Comparison of ENCODE assay signal across 1 cellular context in the genomic region with DNA sequence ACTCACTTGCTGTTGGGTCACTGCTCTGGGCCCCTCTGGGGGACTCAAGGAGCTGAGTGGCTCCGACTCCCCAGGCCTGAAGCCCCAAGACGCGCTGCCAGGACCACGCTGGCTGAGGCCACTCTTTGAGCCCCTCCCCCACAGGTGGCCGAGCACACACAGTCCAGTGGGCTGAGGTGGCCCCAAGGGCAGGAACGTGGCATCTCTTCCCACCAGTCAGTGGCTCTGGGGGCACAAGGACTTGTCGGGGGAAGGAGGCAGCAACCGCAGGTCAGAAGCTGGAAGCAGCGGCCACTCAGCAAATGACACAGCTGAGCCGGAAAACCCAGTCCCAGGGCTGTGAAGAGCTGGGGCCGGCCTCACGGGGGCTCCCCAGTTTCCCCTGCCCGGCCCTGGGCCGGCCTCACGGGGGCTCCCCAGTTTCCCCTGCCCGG.
TF ChIP-seq lines count a peak whose summit lies in the region.

No MANE protein-coding gene starts in this region.

TF ChIP-seq in HepG2, 621 proteins besides CTCF, POLR2A, EP300 and RAD21 (continued from another document and continues in another):
- TF ChIP-seq, protein P1, sequence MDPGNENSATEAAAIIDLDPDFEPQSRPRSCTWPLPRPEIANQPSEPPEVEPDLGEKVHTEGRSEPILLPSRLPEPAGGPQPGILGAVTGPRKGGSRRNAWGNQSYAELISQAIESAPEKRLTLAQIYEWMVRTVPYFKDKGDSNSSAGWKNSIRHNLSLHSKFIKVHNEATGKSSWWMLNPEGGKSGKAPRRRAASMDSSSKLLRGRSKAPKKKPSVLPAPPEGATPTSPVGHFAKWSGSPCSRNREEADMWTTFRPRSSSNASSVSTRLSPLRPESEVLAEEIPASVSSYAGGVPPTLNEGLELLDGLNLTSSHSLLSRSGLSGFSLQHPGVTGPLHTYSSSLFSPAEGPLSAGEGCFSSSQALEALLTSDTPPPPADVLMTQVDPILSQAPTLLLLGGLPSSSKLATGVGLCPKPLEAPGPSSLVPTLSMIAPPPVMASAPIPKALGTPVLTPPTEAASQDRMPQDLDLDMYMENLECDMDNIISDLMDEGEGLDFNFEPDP (CRISPR knock-in tag; conservative IDR thresholded peaks at IDR 0.05) = no peak
- TF ChIP-seq HOXA3 (CRISPR knock-in tag; IDR thresholded peaks at IDR 0.05) = no peak; the same call in 1 of the 2 replicates
- TF ChIP-seq PRPF4 (IDR thresholded peaks at IDR 0.05; ENCODE audit: low read depth, low read length, poor library complexity, severe bottlenecking) = peak; percentile 21
- TF ChIP-seq PHF20 (CRISPR knock-in tag; IDR thresholded peaks at IDR 0.05) = 0 out of 2 replicates have a peak, but pooled peaks have one; percentile 9
- TF ChIP-seq ZNF790 (CRISPR knock-in tag; IDR thresholded peaks at IDR 0.05; ENCODE audit: borderline replicate concordance) = no peak
- 0 out of 2 replicates have a peak, but pooled peaks have one; percentile 24 for TF ChIP-seq HOXD1 (CRISPR knock-in tag; IDR thresholded peaks at IDR 0.05)
- TF ChIP-seq, protein P2, sequence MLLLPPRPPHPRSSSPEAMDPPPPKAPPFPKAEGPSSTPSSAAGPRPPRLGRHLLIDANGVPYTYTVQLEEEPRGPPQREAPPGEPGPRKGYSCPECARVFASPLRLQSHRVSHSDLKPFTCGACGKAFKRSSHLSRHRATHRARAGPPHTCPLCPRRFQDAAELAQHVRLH (CRISPR knock-in tag; IDR thresholded peaks at IDR 0.05; ENCODE audit: borderline replicate concordance, low read depth) = no peak
- TF ChIP-seq REXO4 (CRISPR knock-in tag; IDR thresholded peaks at IDR 0.05; ENCODE audit: borderline replicate concordance) = no peak
- no peak for TF ChIP-seq CC2D1A (CRISPR knock-in tag; IDR thresholded peaks at IDR 0.05)
- TF ChIP-seq, protein P3, sequence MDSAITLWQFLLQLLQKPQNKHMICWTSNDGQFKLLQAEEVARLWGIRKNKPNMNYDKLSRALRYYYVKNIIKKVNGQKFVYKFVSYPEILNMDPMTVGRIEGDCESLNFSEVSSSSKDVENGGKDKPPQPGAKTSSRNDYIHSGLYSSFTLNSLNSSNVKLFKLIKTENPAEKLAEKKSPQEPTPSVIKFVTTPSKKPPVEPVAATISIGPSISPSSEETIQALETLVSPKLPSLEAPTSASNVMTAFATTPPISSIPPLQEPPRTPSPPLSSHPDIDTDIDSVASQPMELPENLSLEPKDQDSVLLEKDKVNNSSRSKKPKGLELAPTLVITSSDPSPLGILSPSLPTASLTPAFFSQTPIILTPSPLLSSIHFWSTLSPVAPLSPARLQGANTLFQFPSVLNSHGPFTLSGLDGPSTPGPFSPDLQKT (CRISPR knock-in tag; IDR thresholded peaks at IDR 0.05; ENCODE audit: borderline replicate concordance) = no peak
- TF ChIP-seq, protein P4, sequence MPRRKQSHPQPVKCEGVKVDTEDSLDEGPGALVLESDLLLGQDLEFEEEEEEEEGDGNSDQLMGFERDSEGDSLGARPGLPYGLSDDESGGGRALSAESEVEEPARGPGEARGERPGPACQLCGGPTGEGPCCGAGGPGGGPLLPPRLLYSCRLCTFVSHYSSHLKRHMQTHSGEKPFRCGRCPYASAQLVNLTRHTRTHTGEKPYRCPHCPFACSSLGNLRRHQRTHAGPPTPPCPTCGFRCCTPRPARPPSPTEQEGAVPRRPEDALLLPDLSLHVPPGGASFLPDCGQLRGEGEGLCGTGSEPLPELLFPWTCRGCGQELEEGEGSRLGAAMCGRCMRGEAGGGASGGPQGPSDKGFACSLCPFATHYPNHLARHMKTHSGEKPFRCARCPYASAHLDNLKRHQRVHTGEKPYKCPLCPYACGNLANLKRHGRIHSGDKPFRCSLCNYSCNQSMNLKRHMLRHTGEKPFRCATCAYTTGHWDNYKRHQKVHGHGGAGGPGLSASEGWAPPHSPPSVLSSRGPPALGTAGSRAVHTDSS (CRISPR knock-in tag; conservative IDR thresholded peaks at IDR 0.05) = no peak
- TF ChIP-seq, protein P5, sequence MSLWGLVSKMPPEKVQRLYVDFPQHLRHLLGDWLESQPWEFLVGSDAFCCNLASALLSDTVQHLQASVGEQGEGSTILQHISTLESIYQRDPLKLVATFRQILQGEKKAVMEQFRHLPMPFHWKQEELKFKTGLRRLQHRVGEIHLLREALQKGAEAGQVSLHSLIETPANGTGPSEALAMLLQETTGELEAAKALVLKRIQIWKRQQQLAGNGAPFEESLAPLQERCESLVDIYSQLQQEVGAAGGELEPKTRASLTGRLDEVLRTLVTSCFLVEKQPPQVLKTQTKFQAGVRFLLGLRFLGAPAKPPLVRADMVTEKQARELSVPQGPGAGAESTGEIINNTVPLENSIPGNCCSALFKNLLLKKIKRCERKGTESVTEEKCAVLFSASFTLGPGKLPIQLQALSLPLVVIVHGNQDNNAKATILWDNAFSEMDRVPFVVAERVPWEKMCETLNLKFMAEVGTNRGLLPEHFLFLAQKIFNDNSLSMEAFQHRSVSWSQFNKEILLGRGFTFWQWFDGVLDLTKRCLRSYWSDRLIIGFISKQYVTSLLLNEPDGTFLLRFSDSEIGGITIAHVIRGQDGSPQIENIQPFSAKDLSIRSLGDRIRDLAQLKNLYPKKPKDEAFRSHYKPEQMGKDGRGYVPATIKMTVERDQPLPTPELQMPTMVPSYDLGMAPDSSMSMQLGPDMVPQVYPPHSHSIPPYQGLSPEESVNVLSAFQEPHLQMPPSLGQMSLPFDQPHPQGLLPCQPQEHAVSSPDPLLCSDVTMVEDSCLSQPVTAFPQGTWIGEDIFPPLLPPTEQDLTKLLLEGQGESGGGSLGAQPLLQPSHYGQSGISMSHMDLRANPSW (CRISPR knock-in tag; IDR thresholded peaks at IDR 0.05; ENCODE audit: borderline replicate concordance) = no peak
- no peak for TF ChIP-seq TCF7L2 (IDR thresholded peaks at IDR 0.05; ENCODE audit: low read depth, low read length)
- TF ChIP-seq, protein P6, sequence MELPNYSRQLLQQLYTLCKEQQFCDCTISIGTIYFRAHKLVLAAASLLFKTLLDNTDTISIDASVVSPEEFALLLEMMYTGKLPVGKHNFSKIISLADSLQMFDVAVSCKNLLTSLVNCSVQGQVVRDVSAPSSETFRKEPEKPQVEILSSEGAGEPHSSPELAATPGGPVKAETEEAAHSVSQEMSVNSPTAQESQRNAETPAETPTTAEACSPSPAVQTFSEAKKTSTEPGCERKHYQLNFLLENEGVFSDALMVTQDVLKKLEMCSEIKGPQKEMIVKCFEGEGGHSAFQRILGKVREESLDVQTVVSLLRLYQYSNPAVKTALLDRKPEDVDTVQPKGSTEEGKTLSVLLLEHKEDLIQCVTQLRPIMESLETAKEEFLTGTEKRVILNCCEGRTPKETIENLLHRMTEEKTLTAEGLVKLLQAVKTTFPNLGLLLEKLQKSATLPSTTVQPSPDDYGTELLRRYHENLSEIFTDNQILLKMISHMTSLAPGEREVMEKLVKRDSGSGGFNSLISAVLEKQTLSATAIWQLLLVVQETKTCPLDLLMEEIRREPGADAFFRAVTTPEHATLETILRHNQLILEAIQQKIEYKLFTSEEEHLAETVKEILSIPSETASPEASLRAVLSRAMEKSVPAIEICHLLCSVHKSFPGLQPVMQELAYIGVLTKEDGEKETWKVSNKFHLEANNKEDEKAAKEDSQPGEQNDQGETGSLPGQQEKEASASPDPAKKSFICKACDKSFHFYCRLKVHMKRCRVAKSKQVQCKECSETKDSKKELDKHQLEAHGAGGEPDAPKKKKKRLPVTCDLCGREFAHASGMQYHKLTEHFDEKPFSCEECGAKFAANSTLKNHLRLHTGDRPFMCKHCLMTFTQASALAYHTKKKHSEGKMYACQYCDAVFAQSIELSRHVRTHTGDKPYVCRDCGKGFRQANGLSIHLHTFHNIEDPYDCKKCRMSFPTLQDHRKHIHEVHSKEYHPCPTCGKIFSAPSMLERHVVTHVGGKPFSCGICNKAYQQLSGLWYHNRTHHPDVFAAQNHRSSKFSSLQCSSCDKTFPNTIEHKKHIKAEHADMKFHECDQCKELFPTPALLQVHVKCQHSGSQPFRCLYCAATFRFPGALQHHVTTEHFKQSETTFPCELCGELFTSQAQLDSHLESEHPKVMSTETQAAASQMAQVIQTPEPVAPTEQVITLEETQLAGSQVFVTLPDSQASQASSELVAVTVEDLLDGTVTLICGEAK (IDR thresholded peaks at IDR 0.05) = no peak
- TF ChIP-seq, protein P6 (CRISPR knock-in tag; IDR thresholded peaks at IDR 0.05) = no peak
- TF ChIP-seq MLLT10 (CRISPR knock-in tag; IDR thresholded peaks at IDR 0.05) = no peak
- TF ChIP-seq ZNF317 (CRISPR knock-in tag; IDR thresholded peaks at IDR 0.05) = no peak
- no peak for TF ChIP-seq SRF (IDR thresholded peaks at IDR 0.05; ENCODE audit: low read depth, low read length)
- 0 out of 2 replicates have a peak, but pooled peaks have one; percentile 2 for TF ChIP-seq MEIS1 (CRISPR knock-in tag; IDR thresholded peaks at IDR 0.05; ENCODE audit: borderline replicate concordance)
- no peak for TF ChIP-seq TOE1 (CRISPR knock-in tag; IDR thresholded peaks at IDR 0.05)
- no peak; the same call in 1 of the 2 replicates for TF ChIP-seq KDM2A (CRISPR knock-in tag; IDR thresholded peaks at IDR 0.05; ENCODE audit: borderline replicate concordance, low read depth)
- no peak for TF ChIP-seq HCFC1 (IDR thresholded peaks at IDR 0.05; ENCODE audit: low read depth, low read length)
- no peak for TF ChIP-seq PRMT3 (CRISPR knock-in tag; IDR thresholded peaks at IDR 0.05; ENCODE audit: borderline replicate concordance, low read depth)
- peak; percentile 77 for TF ChIP-seq ZSCAN25 (CRISPR knock-in tag; IDR thresholded peaks at IDR 0.05)
- peak; percentile 59; the same call in 1 of the 2 replicates for TF ChIP-seq ZNF788 (CRISPR knock-in tag; IDR thresholded peaks at IDR 0.05; ENCODE audit: borderline replicate concordance)
- no peak for TF ChIP-seq ZNF326 (CRISPR knock-in tag; IDR thresholded peaks at IDR 0.05; ENCODE audit: borderline replicate concordance)
- TF ChIP-seq, protein P7, sequence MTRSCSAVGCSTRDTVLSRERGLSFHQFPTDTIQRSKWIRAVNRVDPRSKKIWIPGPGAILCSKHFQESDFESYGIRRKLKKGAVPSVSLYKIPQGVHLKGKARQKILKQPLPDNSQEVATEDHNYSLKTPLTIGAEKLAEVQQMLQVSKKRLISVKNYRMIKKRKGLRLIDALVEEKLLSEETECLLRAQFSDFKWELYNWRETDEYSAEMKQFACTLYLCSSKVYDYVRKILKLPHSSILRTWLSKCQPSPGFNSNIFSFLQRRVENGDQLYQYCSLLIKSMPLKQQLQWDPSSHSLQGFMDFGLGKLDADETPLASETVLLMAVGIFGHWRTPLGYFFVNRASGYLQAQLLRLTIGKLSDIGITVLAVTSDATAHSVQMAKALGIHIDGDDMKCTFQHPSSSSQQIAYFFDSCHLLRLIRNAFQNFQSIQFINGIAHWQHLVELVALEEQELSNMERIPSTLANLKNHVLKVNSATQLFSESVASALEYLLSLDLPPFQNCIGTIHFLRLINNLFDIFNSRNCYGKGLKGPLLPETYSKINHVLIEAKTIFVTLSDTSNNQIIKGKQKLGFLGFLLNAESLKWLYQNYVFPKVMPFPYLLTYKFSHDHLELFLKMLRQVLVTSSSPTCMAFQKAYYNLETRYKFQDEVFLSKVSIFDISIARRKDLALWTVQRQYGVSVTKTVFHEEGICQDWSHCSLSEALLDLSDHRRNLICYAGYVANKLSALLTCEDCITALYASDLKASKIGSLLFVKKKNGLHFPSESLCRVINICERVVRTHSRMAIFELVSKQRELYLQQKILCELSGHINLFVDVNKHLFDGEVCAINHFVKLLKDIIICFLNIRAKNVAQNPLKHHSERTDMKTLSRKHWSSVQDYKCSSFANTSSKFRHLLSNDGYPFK (CRISPR knock-in tag; IDR thresholded peaks at IDR 0.05; ENCODE audit: borderline replicate concordance) = 0 out of 2 replicates have a peak, but pooled peaks have one; percentile 9
- 0 out of 2 replicates have a peak, but pooled peaks have one; percentile 8 for TF ChIP-seq GATAD1 (CRISPR knock-in tag; IDR thresholded peaks at IDR 0.05)
- TF ChIP-seq IKZF1 (IDR thresholded peaks at IDR 0.05) = no peak
- TF ChIP-seq ZNF382 (CRISPR knock-in tag; IDR thresholded peaks at IDR 0.05; ENCODE audit: borderline replicate concordance) = no peak
- TF ChIP-seq, protein P8, sequence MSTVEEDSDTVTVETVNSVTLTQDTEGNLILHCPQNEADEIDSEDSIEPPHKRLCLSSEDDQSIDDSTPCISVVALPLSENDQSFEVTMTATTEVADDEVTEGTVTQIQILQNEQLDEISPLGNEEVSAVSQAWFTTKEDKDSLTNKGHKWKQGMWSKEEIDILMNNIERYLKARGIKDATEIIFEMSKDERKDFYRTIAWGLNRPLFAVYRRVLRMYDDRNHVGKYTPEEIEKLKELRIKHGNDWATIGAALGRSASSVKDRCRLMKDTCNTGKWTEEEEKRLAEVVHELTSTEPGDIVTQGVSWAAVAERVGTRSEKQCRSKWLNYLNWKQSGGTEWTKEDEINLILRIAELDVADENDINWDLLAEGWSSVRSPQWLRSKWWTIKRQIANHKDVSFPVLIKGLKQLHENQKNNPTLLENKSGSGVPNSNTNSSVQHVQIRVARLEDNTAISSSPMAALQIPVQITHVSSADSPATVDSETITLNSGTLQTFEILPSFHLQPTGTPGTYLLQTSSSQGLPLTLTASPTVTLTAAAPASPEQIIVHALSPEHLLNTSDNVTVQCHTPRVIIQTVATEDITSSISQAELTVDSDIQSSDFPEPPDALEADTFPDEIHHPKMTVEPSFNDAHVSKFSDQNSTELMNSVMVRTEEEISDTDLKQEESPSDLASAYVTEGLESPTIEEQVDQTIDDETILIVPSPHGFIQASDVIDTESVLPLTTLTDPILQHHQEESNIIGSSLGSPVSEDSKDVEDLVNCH (CRISPR knock-in tag; IDR thresholded peaks at IDR 0.05) = no peak
- TF ChIP-seq ZNF558 (CRISPR knock-in tag; IDR thresholded peaks at IDR 0.05; ENCODE audit: borderline replicate concordance) = no peak
- no peak for TF ChIP-seq BCL6 (CRISPR knock-in tag; IDR thresholded peaks at IDR 0.05)
- 0 out of 2 replicates have a peak, but pooled peaks have one; percentile 16 for TF ChIP-seq ZKSCAN5 (CRISPR knock-in tag; IDR thresholded peaks at IDR 0.05)
- no peak for TF ChIP-seq NR1H2 (CRISPR knock-in tag; IDR thresholded peaks at IDR 0.05; ENCODE audit: borderline replicate concordance, low read depth)
- TF ChIP-seq MYNN (CRISPR knock-in tag; IDR thresholded peaks at IDR 0.05; ENCODE audit: low read depth) = no peak
